1 cellular context compared by ENCODE assay signal in genomic region chr6:3260772-3261517, GRCh38.
TF ChIP-seq lines count a peak whose summit lies in the region.

No MANE protein-coding gene starts in this region.

TF ChIP-seq in HepG2, 621 proteins besides CTCF, POLR2A, EP300 and RAD21:
- TF ChIP-seq MYPOP (CRISPR knock-in tag; IDR thresholded peaks at IDR 0.05) (0 out of 2 replicates have a peak, but pooled peaks have one; percentile 26), ZNF687 (CRISPR knock-in tag; IDR thresholded peaks at IDR 0.05) (peak; percentile 54), ZNF644 (CRISPR knock-in tag; IDR thresholded peaks at IDR 0.05; ENCODE audit: low read depth) (no peak), ZNF556 (CRISPR knock-in tag; IDR thresholded peaks at IDR 0.05; ENCODE audit: borderline replicate concordance) (0 out of 2 replicates have a peak, but pooled peaks have one; percentile 40), ZNF280D (CRISPR knock-in tag; IDR thresholded peaks at IDR 0.05) (no peak), NRL (CRISPR knock-in tag; IDR thresholded peaks at IDR 0.05; ENCODE audit: borderline replicate concordance) (0 out of 2 replicates have a peak, but pooled peaks have one; percentile 17), ZFP91 (CRISPR knock-in tag; IDR thresholded peaks at IDR 0.05; ENCODE audit: borderline replicate concordance) (peak; percentile 28; the same call in 1 of the 2 replicates), ZBTB38 (CRISPR knock-in tag; IDR thresholded peaks at IDR 0.05) (0 out of 2 replicates have a peak, but pooled peaks have one; percentile 19), ZBTB40 (IDR thresholded peaks at IDR 0.05) (no peak), ZBTB40 (CRISPR knock-in tag; IDR thresholded peaks at IDR 0.05) (no peak), NR0B2 (CRISPR knock-in tag; IDR thresholded peaks at IDR 0.05) (peak; percentile 32; the same call in 1 of the 2 replicates), ZNF7 (CRISPR knock-in tag; IDR thresholded peaks at IDR 0.05) (0 out of 2 replicates have a peak, but pooled peaks have one; percentile 17), HNRNPL (IDR thresholded peaks at IDR 0.05; ENCODE audit: low read depth, low read length) (0 out of 2 replicates have a peak, but pooled peaks have one; percentile 23), HMG20B (CRISPR knock-in tag; conservative IDR thresholded peaks at IDR 0.05) (no peak), NONO (IDR thresholded peaks at IDR 0.05) (no peak), NONO (CRISPR knock-in tag; conservative IDR thresholded peaks at IDR 0.05) (0 out of 2 replicates have a peak, but pooled peaks have one; percentile 25), HNF4A (CRISPR knock-in tag; IDR thresholded peaks at IDR 0.05) (peak; percentile 25; the same call in 1 of the 2 replicates), ZNF350 (CRISPR knock-in tag; IDR thresholded peaks at IDR 0.05; ENCODE audit: borderline replicate concordance, low read depth) (no peak)
TF ChIP-seq in HepG2: peak in this region for 11.
